Comparison of ENCODE assay signal across 12 cellular contexts in genomic region chr13:110641055-110642015, GRCh38. TPM values are rescaled to one million over a fixed set of nuclear protein-coding genes. Genes with fewer than 3 reads are reported as not detected.
DNase-seq lines count a peak whose midpoint lies in the region; ATAC-seq and TF ChIP-seq lines count a peak whose summit lies in the region.
"Had no signal": no experiment of that assay in that cellular context is flagged by ENCODE, and none has a peak within 500 bp of the region (broad histone marks: within the 10 kb centered on the region; RNA-seq: fewer than 3 reads in every experiment).

No MANE protein-coding gene starts in this region.

- H3K9me3 ChIP-seq in SK-N-SH (no peaks in the 10 kb centered on the region), left ventricle myocardium inferior (replicated peaks) (no peaks in the 10 kb centered on the region)
- H3K9me3 ChIP-seq: pancreas had no signal

- H2AFZ ChIP-seq in SK-N-SH (ENCODE audit: low read depth) = no peak overlapping the region

- peak overlapping the region; percentile 69 for H3K27ac Mint-ChIP-seq in stimulated activated naive B cell treated with anti-CD40 and anti-IgM and Interleukin-4, amounts not matched to agents 10 μg/mL and 1 μg/mL and 100 μg/mL, for 72 hours
- H3K27ac Mint-ChIP-seq in endothelial cell (ENCODE audit: unreplicated experiment) = no peak overlapping the region

- CTCF ChIA-PET in SK-N-SH (lab: Yijun Ruan, JAX) = interaction anchor here (0.7 to 2.2 kb wide), 4 partner anchors 13 to 48 kb away, joined by 3 to 6 read pairs (median 4); no protein-coding TSS in a partner anchor

- H3K9ac ChIP-seq in SK-N-SH = no peak overlapping the region

- intact Hi-C loops in left ventricle myocardium inferior (cut with micrococcal nuclease) = no loop called here

- peaks cover 9 to 27% of the 10 kb centered on the region in 2 donors for H3K4me1 Mint-ChIP-seq in stimulated activated naive B cell treated with anti-CD40 and anti-IgM and Interleukin-4, amounts not matched to agents 10 μg/mL and 1 μg/mL and 100 μg/mL, for 72 hours
- H3K4me1 Mint-ChIP-seq in endothelial cell (ENCODE audit: unreplicated experiment) = peaks cover 12% of the 10 kb centered on the region

- H3K36me3 Mint-ChIP-seq in stimulated activated naive B cell treated with anti-CD40 and anti-IgM and Interleukin-4, amounts not matched to agents 10 μg/mL and 1 μg/mL and 100 μg/mL, for 72 hours = peaks cover 33 to 66% of the 10 kb centered on the region in 2 donors
- H3K36me3 Mint-ChIP-seq in endothelial cell (ENCODE audit: low read depth, unreplicated experiment) = peaks cover 42% of the 10 kb centered on the region

- TF ChIP-seq RAD21 in SK-N-SH (IDR thresholded peaks at IDR 0.05; ENCODE audit: low read length) = no peak

- DNase-seq in SK-N-SH = peak; percentile 81
- DNase-seq in SHP77 (lab: John Stamatoyannopoulos, UW) = peak; percentile 89 to 92
- DNase-seq in left ventricle myocardium inferior = peak; percentile 47
- no peak for DNase-seq in stimulated activated naive B cell treated with anti-CD40 and anti-IgM and Interleukin-4, amounts not matched to agents 10 μg/mL and 1 μg/mL and 100 μg/mL, for 72 hours
- no peak for DNase-seq in NCI-H524 treated with DMSO at 0.1 percent for 48 hours (lab: John Stamatoyannopoulos, UW)
- DNase-seq in endothelial cell (ENCODE audit: low spot score) = no peak
- DNase-seq: ACHN, cortex of kidney, DND-41, pancreas had no signal

- WGBS in SK-N-SH (ENCODE audit: low lambda C conversion rate) = 79% methylated on average over 21 of the region's 29 CpGs

- peaks cover 6% of the 10 kb centered on the region for H3F3A ChIP-seq in SK-N-SH (replicated peaks; ENCODE audit: insufficient read depth)

- H3K9me3 Mint-ChIP-seq in stimulated activated naive B cell treated with anti-CD40 and anti-IgM and Interleukin-4, amounts not matched to agents 10 μg/mL and 1 μg/mL and 100 μg/mL, for 72 hours = no peaks in the 10 kb centered on the region
- no peaks in the 10 kb centered on the region for H3K9me3 Mint-ChIP-seq in endothelial cell (ENCODE audit: unreplicated experiment)

- POLR2A ChIA-PET in SK-N-SH (lab: Yijun Ruan, JAX) = interaction anchor here (1.0 kb wide), 1 partner anchor 12 kb away, joined by 3 read pairs; no protein-coding TSS in a partner anchor

- H3K27me3 ChIP-seq in SK-N-SH (ENCODE audit: insufficient read depth) (no peaks in the 10 kb centered on the region), left ventricle myocardium inferior (ENCODE audit: low read depth) (no peaks in the 10 kb centered on the region)
- H3K27me3 ChIP-seq: pancreas had no signal

- H3K27ac ChIP-seq in SK-N-SH (ENCODE audit: low read depth in 2 of 2, low read length in 1 of 2) = peak overlapping the region in 1 of 2 experiments; percentile 54; a peak in 2 of 4 replicates
- H3K27ac ChIP-seq in left ventricle myocardium inferior (replicated peaks) = peak overlapping the region; percentile 62
- H3K27ac ChIP-seq: pancreas had no signal

- no peak for ATAC-seq in SK-N-SH treated with all-trans-retinoic acid at 6 μM for 48 hours
- ATAC-seq in stimulated activated naive B cell treated with anti-CD40 and anti-IgM and Interleukin-4, amounts not matched to agents 10 μg/mL and 1 μg/mL and 100 μg/mL, for 72 hours (replicated peaks) = no peak
- no peak for ATAC-seq in HG02970 (IDR thresholded peaks at IDR 0.05; ENCODE audit: low FRiP score, unreplicated experiment)

- no peaks in the 10 kb centered on the region for H3K9me2 ChIP-seq in SK-N-SH

- peaks cover 22 to 83% of the 10 kb centered on the region in 2 experiments for H3K36me3 ChIP-seq in SK-N-SH (replicated peaks in 1 of 2; ENCODE audit: control insufficient read depth in 1 of 2, insufficient read depth in 2 of 2, low read length in 1 of 2)
- H3K36me3 ChIP-seq in left ventricle myocardium inferior = peaks cover 67% of the 10 kb centered on the region

- TF ChIP-seq EP300 in SK-N-SH (IDR thresholded peaks at IDR 0.05; ENCODE audit: borderline replicate concordance in 1 of 2, low read depth in 1 of 2, low read length in 1 of 2) = no peak

- H3K4me1 ChIP-seq in SK-N-SH (ENCODE audit: control insufficient read depth in 1 of 2, insufficient read depth in 2 of 2, low read depth in 1 of 2, low read length in 1 of 2) (peaks cover 0 to 17% of the 10 kb centered on the region in 2 experiments; a peak in 1 of 4 replicates), left ventricle myocardium inferior (peaks cover 25% of the 10 kb centered on the region)

- H3K4me3 Mint-ChIP-seq in stimulated activated naive B cell treated with anti-CD40 and anti-IgM and Interleukin-4, amounts not matched to agents 10 μg/mL and 1 μg/mL and 100 μg/mL, for 72 hours = no peak overlapping the region
- no peak overlapping the region for H3K4me3 Mint-ChIP-seq in endothelial cell (ENCODE audit: unreplicated experiment)

- no peaks in the 10 kb centered on the region for H3K79me2 ChIP-seq in SK-N-SH (ENCODE audit: insufficient read depth)

- no peak for TF ChIP-seq CTCF in SK-N-SH (IDR thresholded peaks at IDR 0.05)
- TF ChIP-seq CTCF in left ventricle myocardium inferior (IDR thresholded peaks at IDR 0.05; ENCODE audit: borderline replicate concordance) = no peak
- no peak for TF ChIP-seq CTCF in endothelial cell (IDR thresholded peaks at IDR 0.05; ENCODE audit: unreplicated experiment)

- H3K4me3 ChIP-seq in SK-N-SH (ENCODE audit: low read depth in 2 of 2, low read length in 1 of 2) (no peak overlapping the region), left ventricle myocardium inferior (no peak overlapping the region)
- H3K4me3 ChIP-seq: pancreas had no signal

- no peaks in the 10 kb centered on the region for H3K27me3 Mint-ChIP-seq in stimulated activated naive B cell treated with anti-CD40 and anti-IgM and Interleukin-4, amounts not matched to agents 10 μg/mL and 1 μg/mL and 100 μg/mL, for 72 hours
- peaks cover 15% of the 10 kb centered on the region for H3K27me3 Mint-ChIP-seq in endothelial cell (ENCODE audit: unreplicated experiment)

- no peak overlapping the region for H3K4me2 ChIP-seq in SK-N-SH

- no peaks in the 10 kb centered on the region for H4K20me1 ChIP-seq in SK-N-SH (ENCODE audit: insufficient read depth)

TF ChIP-seq in SK-N-SH, 30 proteins besides CTCF, POLR2A, EP300 and RAD21:
- TF ChIP-seq PBX3 (IDR thresholded peaks at IDR 0.05) = no peak
- no peak for TF ChIP-seq TCF12 (IDR thresholded peaks at IDR 0.05)
- TF ChIP-seq MXI1 (IDR thresholded peaks at IDR 0.05; ENCODE audit: low read depth, low read length) = peak; percentile 80
- TF ChIP-seq MEF2A (IDR thresholded peaks at IDR 0.05; ENCODE audit: borderline replicate concordance, low read depth) = no peak
- TF ChIP-seq TEAD4 (IDR thresholded peaks at IDR 0.05; ENCODE audit: borderline replicate concordance, insufficient read depth) = no peak
- no peak for TF ChIP-seq MAX (IDR thresholded peaks at IDR 0.05; ENCODE audit: low read depth)
- TF ChIP-seq TAF1 (IDR thresholded peaks at IDR 0.05; ENCODE audit: borderline replicate concordance, low read depth, low read length) = no peak
- peak; percentile 33 for TF ChIP-seq CHD2 (IDR thresholded peaks at IDR 0.05; ENCODE audit: low read length, partially characterized antibody)
- no peak for TF ChIP-seq JUND (IDR thresholded peaks at IDR 0.05)
- TF ChIP-seq FOXJ3 (CRISPR knock-in tag; IDR thresholded peaks at IDR 0.05) = no peak

TF ChIP-seq in SK-N-SH treated with all-trans-retinoic acid at 6 μM for 48 hours, 23 proteins besides CTCF, POLR2A, EP300 and RAD21 (continues in another document):
- no peak for TF ChIP-seq RARB (CRISPR knock-in tag; IDR thresholded peaks at IDR 0.05)
- TF ChIP-seq OSR1 (CRISPR knock-in tag; IDR thresholded peaks at IDR 0.05) = no peak
- no peak for TF ChIP-seq CSDC2 (CRISPR knock-in tag; IDR thresholded peaks at IDR 0.05)
- TF ChIP-seq, protein P1, sequence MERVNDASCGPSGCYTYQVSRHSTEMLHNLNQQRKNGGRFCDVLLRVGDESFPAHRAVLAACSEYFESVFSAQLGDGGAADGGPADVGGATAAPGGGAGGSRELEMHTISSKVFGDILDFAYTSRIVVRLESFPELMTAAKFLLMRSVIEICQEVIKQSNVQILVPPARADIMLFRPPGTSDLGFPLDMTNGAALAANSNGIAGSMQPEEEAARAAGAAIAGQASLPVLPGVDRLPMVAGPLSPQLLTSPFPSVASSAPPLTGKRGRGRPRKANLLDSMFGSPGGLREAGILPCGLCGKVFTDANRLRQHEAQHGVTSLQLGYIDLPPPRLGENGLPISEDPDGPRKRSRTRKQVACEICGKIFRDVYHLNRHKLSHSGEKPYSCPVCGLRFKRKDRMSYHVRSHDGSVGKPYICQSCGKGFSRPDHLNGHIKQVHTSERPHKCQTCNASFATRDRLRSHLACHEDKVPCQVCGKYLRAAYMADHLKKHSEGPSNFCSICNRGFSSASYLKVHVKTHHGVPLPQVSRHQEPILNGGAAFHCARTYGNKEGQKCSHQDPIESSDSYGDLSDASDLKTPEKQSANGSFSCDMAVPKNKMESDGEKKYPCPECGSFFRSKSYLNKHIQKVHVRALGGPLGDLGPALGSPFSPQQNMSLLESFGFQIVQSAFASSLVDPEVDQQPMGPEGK (CRISPR knock-in tag; IDR thresholded peaks at IDR 0.05; ENCODE audit: borderline replicate concordance) = no peak
- no peak for TF ChIP-seq ESRRG (CRISPR knock-in tag; IDR thresholded peaks at IDR 0.05)
- TF ChIP-seq, protein P2, sequence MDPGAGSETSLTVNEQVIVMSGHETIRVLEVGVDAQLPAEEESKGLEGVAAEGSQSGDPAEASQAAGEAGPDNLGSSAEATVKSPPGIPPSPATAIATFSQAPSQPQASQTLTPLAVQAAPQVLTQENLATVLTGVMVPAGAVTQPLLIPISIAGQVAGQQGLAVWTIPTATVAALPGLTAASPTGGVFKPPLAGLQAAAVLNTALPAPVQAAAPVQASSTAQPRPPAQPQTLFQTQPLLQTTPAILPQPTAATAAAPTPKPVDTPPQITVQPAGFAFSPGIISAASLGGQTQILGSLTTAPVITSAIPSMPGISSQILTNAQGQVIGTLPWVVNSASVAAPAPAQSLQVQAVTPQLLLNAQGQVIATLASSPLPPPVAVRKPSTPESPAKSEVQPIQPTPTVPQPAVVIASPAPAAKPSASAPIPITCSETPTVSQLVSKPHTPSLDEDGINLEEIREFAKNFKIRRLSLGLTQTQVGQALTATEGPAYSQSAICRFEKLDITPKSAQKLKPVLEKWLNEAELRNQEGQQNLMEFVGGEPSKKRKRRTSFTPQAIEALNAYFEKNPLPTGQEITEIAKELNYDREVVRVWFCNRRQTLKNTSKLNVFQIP (CRISPR knock-in tag; IDR thresholded peaks at IDR 0.05; ENCODE audit: borderline replicate concordance, low read depth) = no peak
- TF ChIP-seq TOX (CRISPR knock-in tag; IDR thresholded peaks at IDR 0.05; ENCODE audit: borderline replicate concordance) = no peak
- TF ChIP-seq ZFP3 (CRISPR knock-in tag; IDR thresholded peaks at IDR 0.05) = no peak
- no peak for TF ChIP-seq ZFP30 (CRISPR knock-in tag; IDR thresholded peaks at IDR 0.05)
- TF ChIP-seq ZNF70 (CRISPR knock-in tag; IDR thresholded peaks at IDR 0.05) = no peak
- TF ChIP-seq ZNF8 (CRISPR knock-in tag; IDR thresholded peaks at IDR 0.05) = no peak
- no peak for TF ChIP-seq PPARA (CRISPR knock-in tag; IDR thresholded peaks at IDR 0.05; ENCODE audit: borderline replicate concordance)

RNA-seq across cellular contexts. Expression of gene NAXD, which starts 26.0 kb away (rescaled TPM):
- polyA plus RNA-seq in SK-N-SH (2012; rRNA removed) = 32.4 and 39.8 TPM in 2 replicates
- polyA plus RNA-seq in SK-N-SH (2012; cell fraction: cytosol; rRNA removed) = 19.9 and 25.5 TPM in 2 replicates
- polyA plus RNA-seq in SK-N-SH (2012; cell fraction: nucleus; rRNA removed) = 97.8 and 104 TPM in 2 replicates
- total RNA-seq in left ventricle myocardium inferior (28.0 TPM), endothelial cell (ENCODE audit: unreplicated experiment) (28.7 TPM)

Comparison
In these comparisons a context has a peak if more than half of its experiments do, and no peak if none do; other contexts are left out.
1. DNase-seq: peak in SK-N-SH (single experiment), SHP77 (2 of 2) and left ventricle myocardium inferior (single experiment); none in stimulated activated naive B cell treated with anti-CD40 and anti-IgM and Interleukin-4, amounts not matched to agents 10 μg/mL and 1 μg/mL and 100 μg/mL, for 72 hours (single experiment), NCI-H524 treated with DMSO at 0.1 percent for 48 hours (single experiment) and endothelial cell (single experiment).